Comparison of ENCODE assay signal across 8 cellular contexts in the genomic region with DNA sequence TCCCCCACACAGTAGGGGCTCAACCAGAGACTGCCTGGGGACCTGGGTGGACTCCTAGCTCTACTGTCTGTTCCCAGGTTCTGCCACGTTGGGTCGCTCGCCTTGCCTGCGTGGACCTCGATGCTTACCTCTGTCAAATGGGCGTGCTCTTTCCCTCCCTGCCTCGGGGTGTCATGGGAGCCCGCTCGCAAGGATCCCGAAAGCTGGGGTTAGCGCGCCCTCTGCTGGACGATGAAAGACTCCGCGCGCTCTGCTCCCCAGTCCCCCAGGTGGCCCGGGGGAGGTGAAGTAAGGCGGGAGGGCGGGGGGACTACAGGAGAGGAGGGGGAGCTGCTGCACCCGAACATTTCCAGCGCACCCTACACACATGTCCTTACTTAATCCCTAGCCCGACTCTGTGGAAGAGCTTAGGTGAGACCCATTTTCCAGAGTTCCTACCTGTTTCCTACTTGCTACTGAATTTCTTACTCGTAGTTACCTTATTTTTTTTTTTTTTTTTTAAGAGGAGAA. TPM values are rescaled to one million over a fixed set of nuclear protein-coding genes. Genes with fewer than 3 reads are reported as not detected.
DNase-seq lines count a peak whose midpoint lies in the region; ATAC-seq lines count a peak whose summit lies in the region.
"Had no signal": no experiment of that assay in that cellular context is flagged by ENCODE, and none has a peak within 500 bp of the region (broad histone marks: within the 10 kb centered on the region; RNA-seq: fewer than 3 reads in every experiment).

No MANE protein-coding gene starts in this region.

- ATAC-seq in GM18520 (IDR thresholded peaks at IDR 0.05; ENCODE audit: unreplicated experiment) (peak; percentile 47), HG03342 (IDR thresholded peaks at IDR 0.05; ENCODE audit: unreplicated experiment) (peak; percentile 75)
- peak; percentile 83 for ATAC-seq in stimulated activated effector memory CD8-positive, alpha-beta T cell treated with anti-CD3 and anti-CD28 coated beads, Interleukin-12 subunit alpha, Interleukin-12 subunit beta, amount 100 ng/mL, for 72 hours

- H3K9me3 Mint-ChIP-seq in stimulated activated effector memory CD8-positive, alpha-beta T cell treated with anti-CD3 and anti-CD28 coated beads, Interleukin-12 subunit alpha, Interleukin-12 subunit beta, amount 100 ng/mL, for 72 hours: no peaks in the 10 kb centered on the region

- H3K36me3 ChIP-seq in NT2/D1 (ENCODE audit: insufficient read depth, insufficient read length, low read length): no peaks in the 10 kb centered on the region

- H3K27me3 ChIP-seq in NT2/D1 (ENCODE audit: insufficient read depth, insufficient read length): peaks cover 8% of the 10 kb centered on the region

- peak; percentile 84 for DNase-seq in NT2/D1 (ENCODE audit: low read depth, low spot score)
- peak; percentile 41 for DNase-seq in activated CD8-positive, alpha-beta memory T cell treated with anti-CD3 and anti-CD28 coated beads, Interleukin-2, amount 50 U/mL, for 1 hour (ENCODE audit: extremely low read depth)
- peak; percentile 88 for DNase-seq in epidermal melanocyte (ENCODE audit: insufficient read length, low spot score)
- DNase-seq in mucosa of gallbladder (ENCODE audit: low spot score): peak; percentile 67
- DNase-seq in stimulated activated effector memory CD8-positive, alpha-beta T cell treated with anti-CD3 and anti-CD28 coated beads, Interleukin-12 subunit alpha, Interleukin-12 subunit beta, amount 100 ng/mL, for 72 hours (ENCODE audit: low spot score in 2 of 2): peak; percentile 81 to 92

- peak overlapping the region; percentile 61 for H3K4me3 Mint-ChIP-seq in stimulated activated effector memory CD8-positive, alpha-beta T cell treated with anti-CD3 and anti-CD28 coated beads, Interleukin-12 subunit alpha, Interleukin-12 subunit beta, amount 100 ng/mL, for 72 hours

- H3K4me1 ChIP-seq in NT2/D1 (ENCODE audit: insufficient read depth, insufficient read length): peaks cover 51% of the 10 kb centered on the region

- peak overlapping the region; percentile 65 for H3K9ac ChIP-seq in NT2/D1 (ENCODE audit: insufficient read length, low read depth)

- H3K36me3 Mint-ChIP-seq in stimulated activated effector memory CD8-positive, alpha-beta T cell treated with anti-CD3 and anti-CD28 coated beads, Interleukin-12 subunit alpha, Interleukin-12 subunit beta, amount 100 ng/mL, for 72 hours: no peaks in the 10 kb centered on the region

- peak overlapping the region; percentile 20 for H3K4me3 ChIP-seq in NT2/D1 (ENCODE audit: insufficient read length, low read depth)

- peak overlapping the region; percentile 30 for H3K27ac Mint-ChIP-seq in stimulated activated effector memory CD8-positive, alpha-beta T cell treated with anti-CD3 and anti-CD28 coated beads, Interleukin-12 subunit alpha, Interleukin-12 subunit beta, amount 100 ng/mL, for 72 hours

- H3K9me3 ChIP-seq in NT2/D1 (ENCODE audit: insufficient read depth, low read length): no peaks in the 10 kb centered on the region

- peaks cover 28% of the 10 kb centered on the region for H3K4me1 Mint-ChIP-seq in stimulated activated effector memory CD8-positive, alpha-beta T cell treated with anti-CD3 and anti-CD28 coated beads, Interleukin-12 subunit alpha, Interleukin-12 subunit beta, amount 100 ng/mL, for 72 hours

RNA-seq across cellular contexts. Expression of gene BSND, which starts 2.3 kb away (rescaled TPM):
- total RNA-seq in mucosa of gallbladder: not detected
- total RNA-seq: subcutaneous adipose tissue had no signal

RNA-seq across cellular contexts. Expression of gene TMEM61, which starts 16.0 kb away (rescaled TPM):
- 2.3 TPM for total RNA-seq in mucosa of gallbladder
- total RNA-seq: subcutaneous adipose tissue had no signal

RNA-seq across cellular contexts. Expression of gene PCSK9, which starts 42.9 kb away (rescaled TPM):
- total RNA-seq in mucosa of gallbladder: 10.2 TPM
- total RNA-seq: subcutaneous adipose tissue had no signal

Comparison
In these comparisons a context has a peak if more than half of its experiments do, and no peak if none do; other contexts are left out.
1. Peak in every context shown above with its lines: DNase-seq, ATAC-seq and H3K4me3 ChIP-seq.